Comparison of ENCODE assay signal across 25 cellular contexts in genomic region chr11:112693781-112694180, GRCh38.
DNase-seq lines count a peak whose midpoint lies in the region; ATAC-seq, FAIRE-seq and TF ChIP-seq lines count a peak whose summit lies in the region.
"Had no signal": no experiment of that assay in that cellular context is flagged by ENCODE, and none has a peak within 500 bp of the region (broad histone marks: within the 10 kb centered on the region; RNA-seq: fewer than 3 reads in every experiment).

No MANE protein-coding gene starts in this region.

- no peaks in the 10 kb centered on the region for H3K9me3 ChIP-seq in neuronal stem cell (replicated peaks in 1 of 2; ENCODE audit: control insufficient read depth in 2 of 2, insufficient read depth in 1 of 2, low read depth in 1 of 2, low read length in 2 of 2)
- H3K9me3 ChIP-seq: SJSA1 had no signal

- H3K4me1 ChIP-seq in neuronal stem cell (ENCODE audit: control insufficient read depth in 2 of 2, insufficient read depth in 1 of 2, low read depth in 1 of 2, low read length in 2 of 2), result peaks cover 0 to 23% of the 10 kb centered on the region in 2 donors
- H3K4me1 ChIP-seq: SJSA1 had no signal

- no peak for FAIRE-seq in bronchial epithelial cell (lab: Jason Lieb, UNC)
- FAIRE-seq: D721Med, GM12891 had no signal

- H4K8ac ChIP-seq in neuronal stem cell (ENCODE audit: low read depth, low read length), result no peak overlapping the region

- no peak for TF ChIP-seq CTCF in bronchial epithelial cell (IDR thresholded peaks at IDR 0.05; ENCODE audit: insufficient read depth, low read length, severe bottlenecking)

- H3K4ac ChIP-seq in neuronal stem cell (ENCODE audit: low read length), result no peak overlapping the region

- H3K4me3 ChIP-seq in bronchial epithelial cell (ENCODE audit: low read depth, low read length), result no peak overlapping the region
- no peak overlapping the region for H3K4me3 ChIP-seq in neuronal stem cell (ENCODE audit: low read length in 2 of 2)
- H3K4me3 ChIP-seq: GM23248, SJSA1 had no signal

- H3K18ac ChIP-seq in neuronal stem cell (ENCODE audit: low read length), result no peak overlapping the region

- peak overlapping the region; percentile 3 for H2BK5ac ChIP-seq in neuronal stem cell (ENCODE audit: low read length)

- H2BK15ac ChIP-seq in neuronal stem cell (ENCODE audit: low read length), result no peak overlapping the region

- no peak for ATAC-seq in GM19463 (IDR thresholded peaks at IDR 0.05; ENCODE audit: unreplicated experiment)
- ATAC-seq: CD8-positive, alpha-beta T cell; HCT116; Panc1; Right ventricle myocardium inferior had no signal

- no peak overlapping the region for H2BK12ac ChIP-seq in neuronal stem cell (ENCODE audit: low read length)

- no peaks in the 10 kb centered on the region for H3K79me1 ChIP-seq in neuronal stem cell (ENCODE audit: low read depth, low read length)

- no peak overlapping the region for H3K4me2 ChIP-seq in neuronal stem cell (ENCODE audit: insufficient read depth, low read length, poor library complexity, severe bottlenecking)
- H3K4me2 ChIP-seq: KMS-11 had no signal

- WGBS in neuronal stem cell (ENCODE audit: extremely low coverage in 2 of 2, insufficient read length in 2 of 2, insufficient replicate concordance in 1 of 2), 2 donors, result no CpG with 5 or more reads among the region's 2 CpGs

- DNase-seq in NCI-H2029 (lab: John Stamatoyannopoulos, UW) (peak; percentile 0), NCI-H2029 treated with DMSO at 0.1 percent for 48 hours (lab: John Stamatoyannopoulos, UW) (no peak), NCI-H2107 treated with DMSO at 0.1 percent for 48 hours (lab: John Stamatoyannopoulos, UW; ENCODE audit: unreplicated experiment) (peak; percentile 59), bronchial epithelial cell (ENCODE audit: low read depth) (peak; percentile 22), neuronal stem cell (ENCODE audit: low spot score) (no peak), NCI-H1105 treated with DMSO at 0.1 percent for 48 hours (lab: John Stamatoyannopoulos, UW) (no peak)
- DNase-seq in stimulated activated CD8-positive, alpha-beta memory T cell treated with anti-CD3 and anti-CD28 coated beads, Interleukin-4, amount 100 ng/mL, for 48 hours, result no peak
- DNase-seq: AML-193; C1 segment of cervical spinal cord; CD8-positive, alpha-beta T cell; GM23248; IMR-90; NCI-H1105; NCI-H2081 treated with DMSO at 0.1 percent for 48 hours; NCI-H226; NCI-H510A treated with DMSO at 0.1 percent for 48 hours; NCI-H774 had no signal

- H3K27me3 ChIP-seq in bronchial epithelial cell (ENCODE audit: control insufficient read depth, insufficient read depth, low read length) (no peaks in the 10 kb centered on the region), neuronal stem cell (ENCODE audit: control insufficient read depth in 3 of 3, insufficient read depth in 3 of 3, low read depth in 1 of 3, low read length in 3 of 3) (no peaks in the 10 kb centered on the region)
- H3K27me3 ChIP-seq: SJSA1 had no signal

- no peak overlapping the region for H3K14ac ChIP-seq in neuronal stem cell (ENCODE audit: low read length)

- H4K91ac ChIP-seq in neuronal stem cell (ENCODE audit: low read depth, low read length, poor library complexity), result no peak overlapping the region

- H2AFZ ChIP-seq in neuronal stem cell (ENCODE audit: low read length), result no peak overlapping the region
- H2AFZ ChIP-seq: GM23248 had no signal

- no peak overlapping the region for H3K27ac ChIP-seq in neuronal stem cell (replicated peaks; ENCODE audit: low read length)
- H3K27ac ChIP-seq: GM23248, KMS-11, SJSA1 had no signal

- no peak overlapping the region for H3K9ac ChIP-seq in neuronal stem cell (ENCODE audit: low read depth, low read length, poor library complexity)
- H3K9ac ChIP-seq: GM23248, KMS-11 had no signal

- H3K36me3 ChIP-seq in bronchial epithelial cell (ENCODE audit: control insufficient read depth, insufficient read depth, low read length) (no peaks in the 10 kb centered on the region), neuronal stem cell (replicated peaks in 1 of 2; ENCODE audit: control insufficient read depth in 2 of 2, insufficient read depth in 2 of 2, low read length in 2 of 2) (no peaks in the 10 kb centered on the region)
- H3K36me3 ChIP-seq: SJSA1 had no signal

- no peak overlapping the region for H3K23ac ChIP-seq in neuronal stem cell (ENCODE audit: low read depth, low read length, poor library complexity)

- no peak overlapping the region for H2BK120ac ChIP-seq in neuronal stem cell (ENCODE audit: low read depth, low read length)

- H2AK5ac ChIP-seq in neuronal stem cell (ENCODE audit: low read depth, low read length), result peak overlapping the region; percentile 3

Comparison
In these comparisons a context has a peak if more than half of its experiments do, and no peak if none do; other contexts are left out.
1. DNase-seq: peak in NCI-H2029 (single experiment), NCI-H2107 treated with DMSO at 0.1 percent for 48 hours (single experiment) and bronchial epithelial cell (single experiment); none in NCI-H2029 treated with DMSO at 0.1 percent for 48 hours (single experiment), neuronal stem cell (single experiment), NCI-H1105 treated with DMSO at 0.1 percent for 48 hours (single experiment) and stimulated activated CD8-positive, alpha-beta memory T cell treated with anti-CD3 and anti-CD28 coated beads, Interleukin-4, amount 100 ng/mL, for 48 hours (single experiment).